Comparison of ENCODE assay signal across 11 cellular contexts in genomic region chr11:62242021-62242420, GRCh38. TPM values are rescaled to one million over a fixed set of nuclear protein-coding genes. Genes with fewer than 3 reads are reported as not detected.
DNase-seq lines count a peak whose midpoint lies in the region; ATAC-seq, FAIRE-seq and TF ChIP-seq lines count a peak whose summit lies in the region.
"Had no signal": no experiment of that assay in that cellular context is flagged by ENCODE, and none has a peak within 500 bp of the region (broad histone marks: within the 10 kb centered on the region; RNA-seq: fewer than 3 reads in every experiment).

A gene with protein sequence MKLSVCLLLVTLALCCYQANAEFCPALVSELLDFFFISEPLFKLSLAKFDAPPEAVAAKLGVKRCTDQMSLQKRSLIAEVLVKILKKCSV (plus strand): TSS chr11:62242239. CDS start chr11:62242308, 69 bp downstream.

- H3K9ac ChIP-seq in kidney (ENCODE audit: low read length in 2 of 2) = no peak within 1 kb of the TSS

- ATAC-seq in activated naive CD8-positive, alpha-beta T cell treated with anti-CD3 and anti-CD28 coated beads, Interleukin-2, amount 50 U/mL, for 24 hours = no peak
- ATAC-seq in GM21619 (IDR thresholded peaks at IDR 0.05; ENCODE audit: unreplicated experiment) (no peak), HG02571 (IDR thresholded peaks at IDR 0.05; ENCODE audit: unreplicated experiment) (no peak)
- ATAC-seq: activated T-cell treated with anti-CD3 and anti-CD28 coated beads, Interleukin-2, amount 50 U/mL, for 72 hours had no signal

- peaks cover 34% of the 10 kb centered on the region for H3K27me3 Mint-ChIP-seq in activated naive CD8-positive, alpha-beta T cell treated with anti-CD3 and anti-CD28 coated beads, Interleukin-2, amount 50 U/mL, for 24 hours

- peak within 1 kb of the TSS; percentile 73 for H3K27ac ChIP-seq in VCaP
- no peak within 1 kb of the TSS for H3K27ac ChIP-seq in kidney (ENCODE audit: low read depth in 2 of 2, low read length in 2 of 2)
- no peak within 1 kb of the TSS for H3K27ac ChIP-seq in WERI-Rb-1

- H3K9me3 Mint-ChIP-seq in activated naive CD8-positive, alpha-beta T cell treated with anti-CD3 and anti-CD28 coated beads, Interleukin-2, amount 50 U/mL, for 24 hours = no peaks in the 10 kb centered on the region
- H3K9me3 Mint-ChIP-seq: activated T-cell treated with anti-CD3 and anti-CD28 coated beads, Interleukin-2, amount 50 U/mL, for 72 hours had no signal

- no peak for FAIRE-seq in kidney (lab: Jason Lieb, UNC)

- intact Hi-C loops in kidney (cut with DNase I) = no loop called here

- no peak within 1 kb of the TSS for H3K4me3 Mint-ChIP-seq in activated naive CD8-positive, alpha-beta T cell treated with anti-CD3 and anti-CD28 coated beads, Interleukin-2, amount 50 U/mL, for 24 hours
- H3K4me3 Mint-ChIP-seq: activated T-cell treated with anti-CD3 and anti-CD28 coated beads, Interleukin-2, amount 50 U/mL, for 72 hours; naive B cell had no signal

- TF ChIP-seq CTCF in VCaP (conservative IDR thresholded peaks at IDR 0.05) (no peak), kidney (IDR thresholded peaks at IDR 0.05; ENCODE audit: borderline replicate concordance, extremely low read depth, insufficient read depth) (no peak), WERI-Rb-1 (IDR thresholded peaks at IDR 0.05; ENCODE audit: low read depth, low read length) (no peak)

- H3K36me3 ChIP-seq in kidney (ENCODE audit: control insufficient read depth in 1 of 2, insufficient read depth in 2 of 2, low read length in 2 of 2) (no peaks in the 10 kb centered on the region), WERI-Rb-1 (no peaks in the 10 kb centered on the region)

- no peak within 1 kb of the TSS for H3K4me3 ChIP-seq in kidney (ENCODE audit: low read length in 2 of 2)
- H3K4me3 ChIP-seq in WERI-Rb-1 (ENCODE audit: low read depth, low read length) = no peak within 1 kb of the TSS

- no peak within 1 kb of the TSS for H3K27ac Mint-ChIP-seq in activated naive CD8-positive, alpha-beta T cell treated with anti-CD3 and anti-CD28 coated beads, Interleukin-2, amount 50 U/mL, for 24 hours
- H3K27ac Mint-ChIP-seq: activated T-cell treated with anti-CD3 and anti-CD28 coated beads, Interleukin-2, amount 50 U/mL, for 72 hours; naive B cell had no signal

- peak; percentile 98 for DNase-seq in COR-L47 (lab: John Stamatoyannopoulos, UW)
- DNase-seq in NCI-H1105 treated with DMSO at 0.1 percent for 48 hours (lab: John Stamatoyannopoulos, UW) = peak; percentile 37
- peak; percentile 95 for DNase-seq in kidney
- no peak for DNase-seq in activated naive CD8-positive, alpha-beta T cell treated with anti-CD3 and anti-CD28 coated beads, Interleukin-2, amount 50 U/mL, for 24 hours
- DNase-seq in WERI-Rb-1 = no peak
- DNase-seq: activated T-cell treated with anti-CD3 and anti-CD28 coated beads, Interleukin-2, amount 50 U/mL, for 72 hours; cortex of kidney; naive B cell had no signal

- no peaks in the 10 kb centered on the region for H3K36me3 Mint-ChIP-seq in activated naive CD8-positive, alpha-beta T cell treated with anti-CD3 and anti-CD28 coated beads, Interleukin-2, amount 50 U/mL, for 24 hours (ENCODE audit: low read depth)
- H3K36me3 Mint-ChIP-seq: naive B cell had no signal

- H3K9me3 ChIP-seq in kidney (ENCODE audit: control insufficient read depth in 1 of 2, low read length in 2 of 2) (no peaks in the 10 kb centered on the region), WERI-Rb-1 (ENCODE audit: severe bottlenecking) (no peaks in the 10 kb centered on the region)

- peaks cover 0 to 16% of the 10 kb centered on the region in 2 donors for H3K4me1 ChIP-seq in kidney (ENCODE audit: control insufficient read depth in 1 of 2, insufficient read depth in 1 of 2, low read depth in 1 of 2, low read length in 2 of 2)

- H3K4me1 Mint-ChIP-seq in activated naive CD8-positive, alpha-beta T cell treated with anti-CD3 and anti-CD28 coated beads, Interleukin-2, amount 50 U/mL, for 24 hours = no peaks in the 10 kb centered on the region
- H3K4me1 Mint-ChIP-seq: naive B cell had no signal

- no peaks in the 10 kb centered on the region for H3K27me3 ChIP-seq in WERI-Rb-1 (ENCODE audit: insufficient read depth, low read depth, severe bottlenecking)

RNA-seq across cellular contexts. Expression of the gene that starts here (rescaled TPM):
- 0.60 TPM for total RNA-seq in kidney
- polyA plus RNA-seq in kidney (ENCODE audit: insufficient read depth, low read depth, low replicate concordance) = 5.6 TPM
- total RNA-seq: activated T-cell treated with anti-CD3 and anti-CD28 coated beads, Interleukin-2, amount 50 U/mL, for 72 hours had no signal

Comparison
In these comparisons a context has a peak if more than half of its experiments do, and no peak if none do; other contexts are left out.
1. DNase-seq: peak in COR-L47 (single experiment), NCI-H1105 treated with DMSO at 0.1 percent for 48 hours (single experiment) and kidney (single experiment); none in activated naive CD8-positive, alpha-beta T cell treated with anti-CD3 and anti-CD28 coated beads, Interleukin-2, amount 50 U/mL, for 24 hours (single experiment) and WERI-Rb-1 (single experiment).